ENCODE assay signal across 11 cellular contexts in the genomic region with DNA sequence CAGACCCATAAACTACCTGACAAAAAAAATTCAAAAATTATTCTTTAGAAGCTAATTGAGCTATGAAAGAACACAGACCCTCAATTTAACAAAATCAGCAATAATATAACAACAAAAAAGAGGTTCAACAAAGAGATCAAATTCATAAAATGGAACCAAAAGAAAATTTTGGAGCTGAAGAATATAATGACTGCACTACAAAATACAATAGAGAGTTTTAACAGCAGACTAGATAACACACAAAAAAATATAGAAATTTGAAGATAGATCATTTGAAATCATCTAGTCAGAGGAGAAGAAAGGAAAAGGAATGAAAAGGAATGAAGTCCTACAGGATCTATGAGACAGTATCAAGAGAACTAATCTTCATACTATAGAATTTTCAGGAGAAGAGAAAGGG.
"Had no signal": no experiment of that assay in that cellular context is flagged by ENCODE, and none has a peak within 500 bp of the region (broad histone marks: within the 10 kb centered on the region; RNA-seq: fewer than 3 reads in every experiment).

No MANE protein-coding gene starts in this region.

- H3K4me3 ChIP-seq: GM23248, GM23338, HAP-1 had no signal

- H3K27ac ChIP-seq: GM23248 had no signal

- DNase-seq: GM23248, GOT3, H7, H9, HCEC 1CT, HFFc6 had no signal

- H3K9me3 ChIP-seq: HAP-1 had no signal

- ATAC-seq: GM23338, HCT116 had no signal

- H3K36me3 ChIP-seq: HAP-1 had no signal

- H3K9ac ChIP-seq: GM23248 had no signal

- H3K4me1 ChIP-seq: HAP-1 had no signal

- H2AFZ ChIP-seq: GM23248, GM23338 had no signal

- FAIRE-seq: H1, H54 had no signal

- H3K4me2 ChIP-seq: GM23338 had no signal
